10 cellular contexts compared by ENCODE assay signal in the genomic region with DNA sequence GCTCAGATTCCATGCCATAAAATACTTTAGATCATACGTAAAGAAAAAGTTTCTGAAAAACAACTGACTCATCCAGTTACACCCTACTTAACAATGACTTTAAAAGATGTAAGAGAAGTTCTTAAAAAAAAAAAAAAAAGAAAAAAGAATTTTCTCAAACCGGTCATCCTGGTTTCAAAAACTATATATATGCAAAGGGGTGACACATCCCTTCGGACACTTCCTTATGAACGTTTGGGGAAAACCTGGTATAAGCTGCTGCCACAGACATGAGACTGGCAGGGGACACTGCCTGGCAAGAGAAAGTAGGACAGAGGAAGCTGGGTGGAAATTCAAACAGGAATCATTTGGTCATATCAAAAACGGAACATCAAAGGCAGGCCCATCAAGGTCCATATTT.
DNase-seq lines count a peak whose midpoint lies in the region; ATAC-seq and TF ChIP-seq lines count a peak whose summit lies in the region.
"Had no signal": no experiment of that assay in that cellular context is flagged by ENCODE, and none has a peak within 500 bp of the region (broad histone marks: within the 10 kb centered on the region; RNA-seq: fewer than 3 reads in every experiment).

No MANE protein-coding gene starts in this region.

- H3K4me1 ChIP-seq in SJSA1 (replicated peaks) (peaks cover 4% of the 10 kb centered on the region; the same call in 1 of the 2 replicates), fibroblast of lung (ENCODE audit: control insufficient read depth, extremely low read depth, insufficient read depth, low read length) (peaks cover 3% of the 10 kb centered on the region)

- H3K9ac ChIP-seq in fibroblast of lung (ENCODE audit: insufficient read depth, low read length): no peak overlapping the region

- no peaks in the 10 kb centered on the region for H4K20me1 ChIP-seq in fibroblast of lung (ENCODE audit: control insufficient read depth, extremely low read depth, insufficient read depth, low read length)

- H2AFZ ChIP-seq in fibroblast of lung (ENCODE audit: low read length): no peak overlapping the region

- H3K4me2 ChIP-seq in fibroblast of lung (ENCODE audit: extremely low read depth, insufficient read depth, low read length): peak overlapping the region; percentile 54

- H3K9me3 ChIP-seq in SJSA1 (replicated peaks): no peaks in the 10 kb centered on the region
- H3K9me3 ChIP-seq in fibroblast of lung (ENCODE audit: control insufficient read depth, insufficient read depth, low read depth, low read length): no peaks in the 10 kb centered on the region

- H3K36me3 ChIP-seq in SJSA1: no peaks in the 10 kb centered on the region
- no peaks in the 10 kb centered on the region for H3K36me3 ChIP-seq in fibroblast of lung (ENCODE audit: control insufficient read depth, insufficient read depth, low read length)

- DNase-seq in Caki2 (ENCODE audit: low read depth) (peak; percentile 12), SJSA1 (ENCODE audit: low read depth in 1 of 2, low spot score in 2 of 2) (peak in 1 of 2 experiments; percentile 39), fibroblast of lung (ENCODE audit: low read depth in 2 of 2) (peak; percentile 78 to 84), pulmonary artery endothelial cell (ENCODE audit: low read depth, low spot score) (peak; percentile 53), AML-193 (lab: John Stamatoyannopoulos, UW) (no peak), GOT3 (lab: John Stamatoyannopoulos, UW) (no peak), NCI-H1092 (lab: John Stamatoyannopoulos, UW) (no peak)
- DNase-seq: NCI-H1694, OCI-M1 had no signal

- H3K79me2 ChIP-seq in fibroblast of lung (ENCODE audit: control insufficient read depth, insufficient read depth, low read length): peaks cover 4% of the 10 kb centered on the region

- ATAC-seq in HG03342 (IDR thresholded peaks at IDR 0.05; ENCODE audit: unreplicated experiment): no peak

- H3K27me3 ChIP-seq in SJSA1 (replicated peaks) (no peaks in the 10 kb centered on the region), fibroblast of lung (ENCODE audit: control insufficient read depth, insufficient read depth, low read length) (no peaks in the 10 kb centered on the region)

- no peak for TF ChIP-seq CTCF in fibroblast of lung (conservative IDR thresholded peaks at IDR 0.05 in 1 of 2, IDR thresholded peaks at IDR 0.05 in 1 of 2; ENCODE audit: low read depth in 1 of 2, low read length in 2 of 2)

- in situ Hi-C loops in Caki2 (cut with HindIII; ENCODE audit: low pct_unique_long_range_greater_than_20kb, low sequenced_read_pairs): no loop called here

- H3K27ac ChIP-seq in SJSA1 (peak overlapping the region; percentile 74), fibroblast of lung (ENCODE audit: insufficient read depth, low read length) (peak overlapping the region; percentile 77)

- H3K4me3 ChIP-seq in SJSA1 (no peak overlapping the region), fibroblast of lung (replicated peaks in 1 of 4; ENCODE audit: control extremely low read depth in 1 of 4, insufficient read depth in 1 of 4, low read depth in 3 of 4, low read length in 4 of 4) (no peak overlapping the region)

Comparison
In these comparisons a context has a peak if more than half of its experiments do, and no peak if none do; other contexts are left out.
1. DNase-seq: peak in Caki2 (single experiment), fibroblast of lung (2 of 2) and pulmonary artery endothelial cell (single experiment); none in AML-193 (0 of 2), GOT3 (single experiment) and NCI-H1092 (single experiment).